Comparison of ENCODE assay signal across 2 cellular contexts in the genomic region with DNA sequence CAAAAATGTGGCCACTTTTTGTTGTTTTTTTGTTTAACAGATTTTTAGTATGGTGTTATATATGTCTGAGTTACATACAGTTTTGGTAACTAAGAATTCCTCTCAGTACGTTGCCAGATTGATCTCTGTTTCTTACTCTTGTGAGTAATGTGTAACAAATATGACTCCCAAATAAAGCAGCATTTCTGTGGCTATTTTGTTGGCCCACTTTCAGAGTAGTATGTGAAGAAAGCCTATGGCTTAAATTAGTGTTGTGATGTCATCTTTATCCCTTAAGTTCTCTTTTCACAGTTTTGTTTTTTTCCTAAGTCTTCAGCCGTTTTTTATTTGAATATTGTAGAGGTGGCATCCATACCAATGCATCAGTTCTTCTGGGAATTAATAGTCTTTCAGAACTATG.
TF ChIP-seq lines count a peak whose summit lies in the region.

No MANE protein-coding gene starts in this region.

TF ChIP-seq in HEK293, 187 proteins besides CTCF, POLR2A, EP300 and RAD21 (continued from another document):
- no peak for TF ChIP-seq ZNF561 (tag by site-specific recombination; IDR thresholded peaks at IDR 0.05; ENCODE audit: borderline replicate concordance)
- TF ChIP-seq PRDM10 (tag by site-specific recombination; IDR thresholded peaks at IDR 0.05) = no peak

TF ChIP-seq in HepG2, 621 proteins besides CTCF, POLR2A, EP300 and RAD21 (continued from another document):
- no peak for TF ChIP-seq ZNF800 (CRISPR knock-in tag; IDR thresholded peaks at IDR 0.05)
- TF ChIP-seq HBP1 (CRISPR knock-in tag; IDR thresholded peaks at IDR 0.05; ENCODE audit: low read depth) = no peak
- no peak for TF ChIP-seq GATAD1 (CRISPR knock-in tag; IDR thresholded peaks at IDR 0.05)
- no peak for TF ChIP-seq ZNF773 (CRISPR knock-in tag; IDR thresholded peaks at IDR 0.05; ENCODE audit: borderline replicate concordance)
- no peak for TF ChIP-seq ZNF232 (CRISPR knock-in tag; IDR thresholded peaks at IDR 0.05; ENCODE audit: borderline replicate concordance)
- no peak for TF ChIP-seq NRL (CRISPR knock-in tag; IDR thresholded peaks at IDR 0.05; ENCODE audit: borderline replicate concordance)
- no peak for TF ChIP-seq ZNF597 (CRISPR knock-in tag; IDR thresholded peaks at IDR 0.05)
